In genomic region chr16:2701713-2702437, GRCh38 we compare ENCODE assay signal across 18 cellular contexts. TPM values are rescaled to one million over a fixed set of nuclear protein-coding genes. Genes with fewer than 3 reads are reported as not detected.
DNase-seq lines count a peak whose midpoint lies in the region; ATAC-seq and TF ChIP-seq lines count a peak whose summit lies in the region.
"Had no signal": no experiment of that assay in that cellular context is flagged by ENCODE, and none has a peak within 500 bp of the region (broad histone marks: within the 10 kb centered on the region; RNA-seq: fewer than 3 reads in every experiment).

No MANE protein-coding gene starts in this region.

- intact Hi-C loops in left ventricle myocardium superior (cut with micrococcal nuclease) (no loop called here), left ventricle myocardium inferior (cut with micrococcal nuclease) (no loop called here), adrenal gland (cut with DNase I) (no loop called here)

- H3K9me3 ChIP-seq in left ventricle myocardium inferior (replicated peaks) (no peaks in the 10 kb centered on the region), RWPE2 (ENCODE audit: severe bottlenecking) (no peaks in the 10 kb centered on the region), adrenal gland (replicated peaks in 1 of 3) (no peaks in the 10 kb centered on the region)
- no peaks in the 10 kb centered on the region for H3K9me3 ChIP-seq in BLaER1 treated with 17β-estradiol and CSF1 and Interleukin-3, amounts not matched to agents 10 nM and 100 nM (replicated peaks in 1 of 11)

- DNase-seq in left ventricle myocardium superior = peak; percentile 16
- no peak for DNase-seq in left ventricle myocardium inferior
- DNase-seq in RWPE2 (ENCODE audit: low spot score) = peak; percentile 41
- peak; percentile 64 for DNase-seq in left lobe of liver (ENCODE audit: low spot score)
- DNase-seq in adrenal gland = no peak
- no peak for DNase-seq in NCI-H2081 (lab: John Stamatoyannopoulos, UW)
- DNase-seq: Calu3; CD4-positive, alpha-beta memory T cell; COR-L47; DMS53; DMS79 treated with DMSO at 0.1 percent for 48 hours; GF-D8; GM23248; H9 had no signal

- no peak for TF ChIP-seq CTCF in left ventricle myocardium inferior (IDR thresholded peaks at IDR 0.05; ENCODE audit: borderline replicate concordance)
- no peak for TF ChIP-seq CTCF in RWPE2 (IDR thresholded peaks at IDR 0.05; ENCODE audit: poor library complexity, severe bottlenecking)
- TF ChIP-seq CTCF in adrenal gland (IDR thresholded peaks at IDR 0.05) = no peak

- ATAC-seq in left ventricle myocardium superior (no peak), RWPE2 (ENCODE audit: low read depth) (no peak), left lobe of liver (peak; percentile 57), GM19351 (IDR thresholded peaks at IDR 0.05; ENCODE audit: unreplicated experiment) (no peak)
- ATAC-seq: HCT116 had no signal

- H3K36me3 ChIP-seq in left ventricle myocardium inferior (peaks cover 80% of the 10 kb centered on the region), RWPE2 (ENCODE audit: low read depth) (peaks cover 34% of the 10 kb centered on the region), adrenal gland (replicated peaks in 1 of 2) (peaks cover 0 to 83% of the 10 kb centered on the region in 2 donors)
- peaks cover 71 to 100% (median 90%) of the 10 kb centered on the region in 11 experiments for H3K36me3 ChIP-seq in BLaER1 treated with 17β-estradiol and CSF1 and Interleukin-3, amounts not matched to agents 10 nM and 100 nM

- no peaks in the 10 kb centered on the region for H3K27me3 ChIP-seq in left ventricle myocardium inferior (ENCODE audit: low read depth)
- H3K27me3 ChIP-seq in BLaER1 treated with 17β-estradiol and CSF1 and Interleukin-3, amounts not matched to agents 10 nM and 100 nM = peaks cover 0 to 18% (median 0%) of the 10 kb centered on the region in 11 experiments; a peak in 2 of 22 replicates
- no peaks in the 10 kb centered on the region for H3K27me3 ChIP-seq in RWPE2 (ENCODE audit: insufficient read depth, poor library complexity, severe bottlenecking)
- no peaks in the 10 kb centered on the region for H3K27me3 ChIP-seq in adrenal gland

- H3K9ac ChIP-seq in BLaER1 treated with 17β-estradiol and CSF1 and Interleukin-3, amounts not matched to agents 10 nM and 100 nM = peak overlapping the region in 8 of 11 experiments; percentile 9 to 70 (median 20); a peak in 10 of 22 replicates
- H3K9ac ChIP-seq: GM23248 had no signal

- H3K4me1 ChIP-seq in left ventricle myocardium inferior (peaks cover 28% of the 10 kb centered on the region), RWPE2 (ENCODE audit: insufficient read depth, poor library complexity, severe bottlenecking) (no peaks in the 10 kb centered on the region), adrenal gland (replicated peaks in 1 of 2) (peaks cover 0 to 5% of the 10 kb centered on the region in 2 donors)
- peaks cover 19 to 72% (median 61%) of the 10 kb centered on the region in 10 experiments for H3K4me1 ChIP-seq in BLaER1 treated with 17β-estradiol and CSF1 and Interleukin-3, amounts not matched to agents 10 nM and 100 nM

- H3K27ac ChIP-seq in left ventricle myocardium inferior (replicated peaks) (no peak overlapping the region), RWPE2 (ENCODE audit: poor library complexity, severe bottlenecking) (no peak overlapping the region), adrenal gland (no peak overlapping the region)
- H3K27ac ChIP-seq in BLaER1 treated with 17β-estradiol and CSF1 and Interleukin-3, amounts not matched to agents 10 nM and 100 nM = no peak overlapping the region
- H3K27ac ChIP-seq: GM23248 had no signal

- 91 to 97% (median 93%) methylated on average over 26 to 29 of the region's 29 CpGs for WGBS in adrenal gland, 4 donors

- no peak for TF ChIP-seq POLR2A in adrenal gland (IDR thresholded peaks at IDR 0.05)

- H3K4me2 ChIP-seq in BLaER1 treated with 17β-estradiol and CSF1 and Interleukin-3, amounts not matched to agents 10 nM and 100 nM = peak overlapping the region; percentile 41 to 100 (median 93)

- H3K4me3 ChIP-seq in left ventricle myocardium inferior = no peak overlapping the region
- peak overlapping the region in 3 of 10 experiments; percentile 19 to 51 (median 30); a peak in 5 of 20 replicates for H3K4me3 ChIP-seq in BLaER1 treated with 17β-estradiol and CSF1 and Interleukin-3, amounts not matched to agents 10 nM and 100 nM
- H3K4me3 ChIP-seq in RWPE2 (ENCODE audit: severe bottlenecking) = no peak overlapping the region
- no peak overlapping the region for H3K4me3 ChIP-seq in adrenal gland
- H3K4me3 ChIP-seq: GM23248 had no signal

- H4K20me1 ChIP-seq in BLaER1 treated with 17β-estradiol and CSF1 and Interleukin-3, amounts not matched to agents 10 nM and 100 nM = peaks cover 96 to 100% (median 98%) of the 10 kb centered on the region in 11 experiments

RNA-seq across cellular contexts. Expression of gene PRSS27, which starts 18.1 kb away (rescaled TPM):
- total RNA-seq in left ventricle myocardium superior (0.12 TPM), left ventricle myocardium inferior (0.11 TPM), left lobe of liver (0.45 TPM), adrenal gland (1 to 10 TPM in 5 of 8 donors, under 1 TPM in 2, not detected in 1; 0.35 to 2.1 (median 1.4) TPM)
- polyA plus RNA-seq in adrenal gland = 1 to 10 TPM in 2 of 3 donors, not detected in 1; 2.6 to 2.7 TPM
- total RNA-seq: Daoy had no signal
- polyA plus RNA-seq: CD4-positive, alpha-beta memory T cell had no signal

RNA-seq across cellular contexts. Expression of gene KCTD5, which starts 19.6 kb away (rescaled TPM):
- 10.4 TPM for total RNA-seq in left ventricle myocardium superior
- total RNA-seq in left ventricle myocardium inferior = 10.2 TPM
- total RNA-seq in left lobe of liver = 7.8 TPM
- 10 to 100 TPM; 14.0 to 81.5 (median 18.9) TPM for total RNA-seq in adrenal gland
- polyA plus RNA-seq in adrenal gland = 10 to 100 TPM; 11.0 to 21.8 (median 13.4) TPM

RNA-seq across cellular contexts. Expression of gene SRRM2, which starts 50.6 kb away (rescaled TPM):
- total RNA-seq in left ventricle myocardium superior (292 TPM), left ventricle myocardium inferior (251 TPM), left lobe of liver (378 TPM), adrenal gland (100 to 1,000 TPM; 164 to 848 (median 328) TPM)
- 1,000 to 10,000 TPM in 1 of 3 donors, 100 to 1,000 TPM in 2; 289 to 3,120 (median 744) TPM for polyA plus RNA-seq in adrenal gland

Comparison
In these comparisons a context has a peak if more than half of its experiments do, and no peak if none do; other contexts are left out.
1. DNase-seq: peak in left ventricle myocardium superior (single experiment), RWPE2 (single experiment) and left lobe of liver (single experiment); none in left ventricle myocardium inferior (single experiment), adrenal gland (0 of 7) and NCI-H2081 (0 of 2).